ENCODE assay signal across 1 cellular context in genomic region chr19:11380653-11381534, GRCh38.
TF ChIP-seq lines count a peak whose summit lies in the region.

No MANE protein-coding gene starts in this region.

TF ChIP-seq in endothelial cell of umbilical vein, 7 proteins besides CTCF, POLR2A, EP300 and RAD21:
- TF ChIP-seq JUN (IDR thresholded peaks at IDR 0.05; ENCODE audit: borderline replicate concordance, insufficient read depth, insufficient read length, low read depth): no peak
- no peak for TF ChIP-seq FOS (IDR thresholded peaks at IDR 0.05; ENCODE audit: borderline replicate concordance, insufficient read depth, low read length)
- TF ChIP-seq, protein P1, sequence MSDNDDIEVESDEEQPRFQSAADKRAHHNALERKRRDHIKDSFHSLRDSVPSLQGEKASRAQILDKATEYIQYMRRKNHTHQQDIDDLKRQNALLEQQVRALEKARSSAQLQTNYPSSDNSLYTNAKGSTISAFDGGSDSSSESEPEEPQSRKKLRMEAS (IDR thresholded peaks at IDR 0.05; ENCODE audit: insufficient read depth, insufficient read length): no peak
- TF ChIP-seq EZH2 (IDR thresholded peaks at IDR 0.05; ENCODE audit: borderline replicate concordance, low read depth, low read length, severe bottlenecking): no peak
- TF ChIP-seq POLR2AphosphoS5 (IDR thresholded peaks at IDR 0.05; ENCODE audit: insufficient read depth, low read depth, low read length): no peak
- no peak for TF ChIP-seq MYC (IDR thresholded peaks at IDR 0.05; ENCODE audit: low read depth, low read length)
- TF ChIP-seq GATA2 (IDR thresholded peaks at IDR 0.05; ENCODE audit: insufficient read depth, insufficient read length, low read depth, low read length): no peak
